In genomic region chr10:13701157-13701919, GRCh38 we compare ENCODE assay signal across 21 cellular contexts.
DNase-seq lines count a peak whose midpoint lies in the region; ATAC-seq and TF ChIP-seq lines count a peak whose summit lies in the region.
"Had no signal": no experiment of that assay in that cellular context is flagged by ENCODE, and none has a peak within 500 bp of the region (broad histone marks: within the 10 kb centered on the region; RNA-seq: fewer than 3 reads in every experiment).

No MANE protein-coding gene starts in this region.

- no peaks in the 10 kb centered on the region for H3K27me3 Mint-ChIP-seq in type B pancreatic cell
- peaks cover 22% of the 10 kb centered on the region for H3K27me3 Mint-ChIP-seq in activated CD8-positive, alpha-beta T cell treated with anti-CD3 and anti-CD28 coated beads for 36 hours

- no peaks in the 10 kb centered on the region for H3K9me3 Mint-ChIP-seq in type B pancreatic cell
- no peaks in the 10 kb centered on the region for H3K9me3 Mint-ChIP-seq in activated CD8-positive, alpha-beta T cell treated with anti-CD3 and anti-CD28 coated beads for 36 hours
- H3K9me3 Mint-ChIP-seq: activated naive CD4-positive, alpha-beta T cell treated with anti-CD3 and anti-CD28 coated beads, Interleukin-2, amount 50 U/mL, for 72 hours; natural killer cell; stimulated activated naive CD8-positive, alpha-beta T cell treated with anti-CD3 and anti-CD28 coated beads, Interleukin-15, Interleukin-2, amounts not matched to agents 100 ng/mL and 50 ng/mL, for 24 hours had no signal

- ATAC-seq in activated CD8-positive, alpha-beta T cell treated with anti-CD3 and anti-CD28 coated beads for 36 hours: no peak
- ATAC-seq: activated naive CD4-positive, alpha-beta T cell treated with anti-CD3 and anti-CD28 coated beads, Interleukin-2, amount 50 U/mL, for 72 hours; HCT116; natural killer cell; Panc1 had no signal

- intact Hi-C loops in activated CD8-positive, alpha-beta T cell treated with anti-CD3 and anti-CD28 coated beads for 36 hours (cut with micrococcal nuclease): no loop called here

- H3K4me1 Mint-ChIP-seq in type B pancreatic cell (ENCODE audit: unreplicated experiment): peaks cover 56% of the 10 kb centered on the region
- peaks cover 3% of the 10 kb centered on the region for H3K4me1 Mint-ChIP-seq in activated CD8-positive, alpha-beta T cell treated with anti-CD3 and anti-CD28 coated beads for 36 hours (ENCODE audit: low read depth)
- H3K4me1 Mint-ChIP-seq: natural killer cell had no signal

- H3K27ac Mint-ChIP-seq in type B pancreatic cell: peak overlapping the region; percentile 37
- no peak overlapping the region for H3K27ac Mint-ChIP-seq in activated CD8-positive, alpha-beta T cell treated with anti-CD3 and anti-CD28 coated beads for 36 hours
- H3K27ac Mint-ChIP-seq: activated naive CD4-positive, alpha-beta T cell treated with anti-CD3 and anti-CD28 coated beads, Interleukin-2, amount 50 U/mL, for 72 hours; natural killer cell; stimulated activated naive CD8-positive, alpha-beta T cell treated with anti-CD3 and anti-CD28 coated beads, Interleukin-15, Interleukin-2, amounts not matched to agents 100 ng/mL and 50 ng/mL, for 24 hours had no signal

- POLR2A ChIA-PET in activated CD8-positive, alpha-beta T cell treated with anti-CD3 and anti-CD28 coated beads for 36 hours (lab: Charles Lee): no interaction called here

- peak overlapping the region; percentile 60 for H3K4me3 Mint-ChIP-seq in type B pancreatic cell
- H3K4me3 Mint-ChIP-seq in activated CD8-positive, alpha-beta T cell treated with anti-CD3 and anti-CD28 coated beads for 36 hours: no peak overlapping the region
- H3K4me3 Mint-ChIP-seq: natural killer cell; stimulated activated naive CD8-positive, alpha-beta T cell treated with anti-CD3 and anti-CD28 coated beads, Interleukin-15, Interleukin-2, amounts not matched to agents 100 ng/mL and 50 ng/mL, for 24 hours had no signal

- peaks cover 56% of the 10 kb centered on the region for H3K36me3 Mint-ChIP-seq in type B pancreatic cell
- no peaks in the 10 kb centered on the region for H3K36me3 Mint-ChIP-seq in activated CD8-positive, alpha-beta T cell treated with anti-CD3 and anti-CD28 coated beads for 36 hours (ENCODE audit: low read depth)
- H3K36me3 Mint-ChIP-seq: activated naive CD4-positive, alpha-beta T cell treated with anti-CD3 and anti-CD28 coated beads, Interleukin-2, amount 50 U/mL, for 72 hours; natural killer cell had no signal

- CTCF ChIA-PET in activated CD8-positive, alpha-beta T cell treated with anti-CD3 and anti-CD28 coated beads for 36 hours (lab: Charles Lee): interaction anchor here (1.0 kb wide), 1 partner anchor 17 kb away, joined by 3 read pairs; no protein-coding TSS in a partner anchor

- DNase-seq in NCI-H82 (lab: John Stamatoyannopoulos, UW) (peak; percentile 4), NCI-H82 treated with DMSO at 0.1 percent for 48 hours (lab: John Stamatoyannopoulos, UW; ENCODE audit: unreplicated experiment) (no peak), RPMI7951 (ENCODE audit: low read depth) (peak; percentile 82), kidney tubule cell (ENCODE audit: low spot score) (peak; percentile 67), type B pancreatic cell (ENCODE audit: extremely low spot score, unreplicated experiment) (no peak), NCI-H1930 (lab: John Stamatoyannopoulos, UW) (no peak)
- no peak for DNase-seq in activated CD8-positive, alpha-beta T cell treated with anti-CD3 and anti-CD28 coated beads for 36 hours
- DNase-seq in activated T-cell treated with anti-CD3 and anti-CD28 coated beads, Interleukin-2, amount 50 U/mL, for 1 hour: no peak
- DNase-seq: GDM1; Kasumi-1; mesendoderm; natural killer cell; NCI-H1105; NCI-H2171 treated with DMSO at 0.1 percent for 48 hours; stimulated activated CD4-positive, alpha-beta T cell treated with anti-CD3 and anti-CD28 coated beads, Interleukin-2, amount 100 ng/mL, for 24 hours; T1000; upper lobe of left lung had no signal

- no peak for TF ChIP-seq CTCF in type B pancreatic cell (conservative IDR thresholded peaks at IDR 0.05)
- no peak for TF ChIP-seq CTCF in activated CD8-positive, alpha-beta T cell treated with anti-CD3 and anti-CD28 coated beads for 36 hours (IDR thresholded peaks at IDR 0.05)

Comparison
In these comparisons a context has a peak if more than half of its experiments do, and no peak if none do; other contexts are left out.
1. DNase-seq: peak in NCI-H82 (single experiment), RPMI7951 (single experiment) and kidney tubule cell (single experiment); none in NCI-H82 treated with DMSO at 0.1 percent for 48 hours (single experiment), type B pancreatic cell (single experiment), activated CD8-positive, alpha-beta T cell treated with anti-CD3 and anti-CD28 coated beads for 36 hours (single experiment), NCI-H1930 (0 of 2) and activated T-cell treated with anti-CD3 and anti-CD28 coated beads, Interleukin-2, amount 50 U/mL, for 1 hour (single experiment).